In the genomic region with DNA sequence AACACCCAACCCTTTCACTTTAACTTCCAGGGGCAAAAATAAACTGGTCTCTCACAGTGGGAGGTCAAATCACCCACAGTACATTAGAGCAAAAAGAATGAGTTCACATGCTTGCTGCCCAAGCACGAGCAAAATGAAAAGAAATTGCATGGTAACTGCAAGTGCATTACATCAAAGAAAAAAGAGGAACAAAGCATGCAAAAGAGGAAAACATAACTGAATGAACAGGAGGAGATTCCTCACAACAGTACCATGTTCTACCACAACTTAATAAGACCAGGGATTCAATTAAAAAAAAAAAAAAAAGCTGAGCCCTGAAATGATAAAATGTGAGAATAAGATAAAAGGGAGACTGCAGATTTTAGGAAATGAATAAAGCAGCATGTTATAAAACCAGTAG, we compare ENCODE assay signal across 30 cellular contexts. TPM values are rescaled to one million over a fixed set of nuclear protein-coding genes. Genes with fewer than 3 reads are reported as not detected.
A peak's percentile ranks its signal among the peaks of the same experiment; 100 is the strongest.
DNase-seq lines count a peak whose midpoint lies in the region; TF ChIP-seq lines count a peak whose summit lies in the region.
"Had no signal": no experiment of that assay in that cellular context is flagged by ENCODE, and none has a peak within 500 bp of the region (broad histone marks: within the 10 kb centered on the region; RNA-seq: fewer than 3 reads in every experiment).

No MANE protein-coding gene starts in this region.

- H4K20me1 ChIP-seq in neural cell (ENCODE audit: insufficient read depth), result no peaks in the 10 kb centered on the region

- H3K9me3 ChIP-seq in neural cell (ENCODE audit: low read length), result no peaks in the 10 kb centered on the region
- H3K9me3 ChIP-seq: esophagus muscularis mucosa, left ventricle myocardium inferior, tibial nerve had no signal

- TF ChIP-seq CTCF in neural cell (IDR thresholded peaks at IDR 0.05; ENCODE audit: poor library complexity, severe bottlenecking), result no peak

- no peak for TF ChIP-seq RAD21 in neural cell (conservative IDR thresholded peaks at IDR 0.05)

- no peaks in the 10 kb centered on the region for H3K9me2 ChIP-seq in neural cell (ENCODE audit: insufficient read depth, low read length)

- H3K4me3 ChIP-seq in neural cell (ENCODE audit: low read length), result no peak overlapping the region
- H3K4me3 ChIP-seq: dorsolateral prefrontal cortex, esophagus muscularis mucosa, GM23248, left ventricle myocardium inferior, tibial nerve had no signal

- H3K79me2 ChIP-seq in neural cell (replicated peaks; ENCODE audit: insufficient read depth, low read length), result no peaks in the 10 kb centered on the region

- peak; percentile 11 for DNase-seq in GDM1 (lab: John Stamatoyannopoulos, UW)
- peak; percentile 21 to 48 for DNase-seq in Kasumi-1 (lab: John Stamatoyannopoulos, UW)
- peak; percentile 9 for DNase-seq in SKM-1 (lab: John Stamatoyannopoulos, UW; ENCODE audit: unreplicated experiment)
- DNase-seq in GF-D8 (lab: John Stamatoyannopoulos, UW), result no peak
- no peak for DNase-seq in DMS 273 treated with DMSO at 0.1 percent for 48 hours (lab: John Stamatoyannopoulos, UW)
- no peak for DNase-seq in RPMI8226
- DNase-seq: activated CD4-positive, alpha-beta T cell treated with anti-CD3 and anti-CD28 coated beads for 48 hours; activated CD8-positive, alpha-beta memory T cell treated with anti-CD3 and anti-CD28 coated beads for 24 hours; activated naive CD4-positive, alpha-beta T cell treated with anti-CD3 and anti-CD28 coated beads, Interleukin-2, amount 50 U/mL, for 16 hours; activated T-cell treated with anti-CD3 and anti-CD28 coated beads for 4 hours; amygdala; brain microvascular endothelial cell; CD4-positive, alpha-beta T cell; cerebellar nuclear complex; DND-41; foreskin fibroblast; GM23248; head of caudate nucleus; islet precursor cell; left ventricle myocardium inferior; NCI-H1417 treated with DMSO at 0.1 percent for 48 hours; NCI-H446; NCI-H82; stimulated activated CD4-positive, alpha-beta T cell treated with anti-CD3 and anti-CD28 coated beads, Interleukin-4, amount 100 ng/mL, for 1 hour; WERI-Rb-1 had no signal

- no peaks in the 10 kb centered on the region for H3K27me3 ChIP-seq in neural cell (ENCODE audit: insufficient read depth, low read depth, low read length)
- H3K27me3 ChIP-seq: brain microvascular endothelial cell had no signal

- TF ChIP-seq EP300 in neural cell (conservative IDR thresholded peaks at IDR 0.05; ENCODE audit: poor library complexity, severe bottlenecking), result no peak

- H3K27ac ChIP-seq in neural cell (ENCODE audit: low read length), result peak overlapping the region; percentile 56
- H3K27ac ChIP-seq: brain microvascular endothelial cell, dorsolateral prefrontal cortex, esophagus muscularis mucosa, GM23248, left ventricle myocardium inferior, tibial nerve, WERI-Rb-1 had no signal

- peak overlapping the region; percentile 15 for H3K9ac ChIP-seq in neural cell (ENCODE audit: low read length)
- H3K9ac ChIP-seq: GM23248 had no signal

- no peaks in the 10 kb centered on the region for H3F3A ChIP-seq in neural cell (ENCODE audit: insufficient read depth, low read length, poor library complexity, severe bottlenecking)

- H3K4me2 ChIP-seq in neural cell (ENCODE audit: low read length), result no peak overlapping the region

- no peak overlapping the region for H2AFZ ChIP-seq in neural cell (ENCODE audit: low read depth, low read length)
- H2AFZ ChIP-seq: GM23248 had no signal

- H3K36me3 ChIP-seq in neural cell (ENCODE audit: insufficient read depth, low read length), result no peaks in the 10 kb centered on the region
- H3K36me3 ChIP-seq: brain microvascular endothelial cell, esophagus muscularis mucosa, left ventricle myocardium inferior, tibial nerve, WERI-Rb-1 had no signal

TF ChIP-seq in neural cell, 6 proteins besides CTCF, POLR2A, EP300 and RAD21:
- TF ChIP-seq TAF1 (IDR thresholded peaks at IDR 0.05; ENCODE audit: low read depth), result no peak
- TF ChIP-seq EZH2 (IDR thresholded peaks at IDR 0.05; ENCODE audit: borderline replicate concordance, insufficient read depth, low read length, poor library complexity, severe bottlenecking), result no peak
- TF ChIP-seq REST (IDR thresholded peaks at IDR 0.05; ENCODE audit: borderline replicate concordance), result no peak
- TF ChIP-seq POLR2AphosphoS5 (IDR thresholded peaks at IDR 0.05), result no peak
- TF ChIP-seq MXI1 (conservative IDR thresholded peaks at IDR 0.05; ENCODE audit: poor library complexity, severe bottlenecking), result no peak
- no peak for TF ChIP-seq SMC3 (conservative IDR thresholded peaks at IDR 0.05; ENCODE audit: poor library complexity)

RNA-seq across cellular contexts. Expression of gene DNAH2, which starts 12.3 kb away (rescaled TPM):
- 2.0 and 2.1 TPM in 2 replicates for polyA plus RNA-seq in neural cell
- polyA minus RNA-seq in neural cell, result 2.8 and 4.1 TPM in 2 replicates
- polyA plus RNA-seq: GM23248, IgD-negative memory B cell had no signal

RNA-seq across cellular contexts. Expression of gene EFNB3, which starts 24.8 kb away (rescaled TPM):
- polyA plus RNA-seq in neural cell, result 36.4 and 46.5 TPM in 2 replicates
- 36.3 and 40.2 TPM in 2 replicates for polyA minus RNA-seq in neural cell
- polyA plus RNA-seq: IgD-negative memory B cell had no signal

RNA-seq across cellular contexts. Expression of gene WRAP53, which starts 41.6 kb away (rescaled TPM):
- 20.1 and 22.4 TPM in 2 replicates for polyA plus RNA-seq in neural cell
- 13.8 and 16.8 TPM in 2 replicates for polyA minus RNA-seq in neural cell

RNA-seq across cellular contexts. Expression of gene TP53, which starts 42.6 kb away (rescaled TPM):
- 13.8 and 14.3 TPM in 2 replicates for polyA plus RNA-seq in neural cell
- 15.3 and 16.3 TPM in 2 replicates for polyA minus RNA-seq in neural cell

Comparison
In these comparisons a context has a peak if more than half of its experiments do, and no peak if none do; other contexts are left out.
1. DNase-seq: peak in GDM1 (single experiment), Kasumi-1 (2 of 2) and SKM-1 (single experiment); none in GF-D8 (single experiment), DMS 273 treated with DMSO at 0.1 percent for 48 hours (single experiment) and RPMI8226 (single experiment).